In the genomic region with DNA sequence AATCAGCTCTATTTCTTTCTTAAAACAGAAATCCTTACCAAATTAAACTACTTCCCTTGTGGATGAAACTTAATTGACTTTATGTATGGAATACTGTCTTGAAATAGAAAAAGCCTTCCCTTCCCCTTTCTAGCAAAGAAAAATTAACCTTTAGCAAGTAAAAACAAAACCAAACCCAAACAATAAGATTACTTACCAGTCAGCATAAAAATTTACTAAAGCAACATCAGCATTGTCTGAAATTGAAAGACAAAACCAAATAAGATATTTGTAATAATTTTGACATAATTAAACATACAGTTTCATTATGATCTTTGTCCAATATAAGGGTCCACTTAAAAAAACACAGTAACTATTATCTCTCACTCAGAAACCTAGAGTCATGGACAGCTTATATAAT, we compare ENCODE assay signal across 20 cellular contexts. TPM values are rescaled to one million over a fixed set of nuclear protein-coding genes. Genes with fewer than 3 reads are reported as not detected.
DNase-seq lines count a peak whose midpoint lies in the region; ATAC-seq, FAIRE-seq and TF ChIP-seq lines count a peak whose summit lies in the region.
"Had no signal": no experiment of that assay in that cellular context is flagged by ENCODE, and none has a peak within 500 bp of the region (broad histone marks: within the 10 kb centered on the region; RNA-seq: fewer than 3 reads in every experiment).

No MANE protein-coding gene starts in this region.

- H2AFZ ChIP-seq in HepG2 (ENCODE audit: low read length) (no peak overlapping the region), OCI-LY1 (ENCODE audit: low read length) (no peak overlapping the region), K562 (ENCODE audit: low read depth, low read length) (no peak overlapping the region)
- H2AFZ ChIP-seq: GM23338 had no signal

- peaks cover 5% of the 10 kb centered on the region for H3K79me2 ChIP-seq in HepG2 (ENCODE audit: insufficient read depth, low read length)
- H3K79me2 ChIP-seq in OCI-LY1 (ENCODE audit: insufficient read depth, low read length) = peaks cover 17% of the 10 kb centered on the region; the same call in 1 of the 2 replicates
- peaks cover 14% of the 10 kb centered on the region for H3K79me2 ChIP-seq in K562 (ENCODE audit: control insufficient read depth, insufficient read depth, low read length)

- peaks cover 23 to 43% of the 10 kb centered on the region in 2 donors for H3K4me1 Mint-ChIP-seq in stimulated activated naive B cell treated with anti-CD40 and anti-IgM and Interleukin-4, amounts not matched to agents 10 μg/mL and 1 μg/mL and 100 μg/mL, for 72 hours
- H3K4me1 Mint-ChIP-seq in mesothelial cell of epicardium = no peaks in the 10 kb centered on the region
- H3K4me1 Mint-ChIP-seq: GM23338 had no signal

- no peak for ATAC-seq in HepG2
- ATAC-seq in right lobe of liver = no peak
- no peak for ATAC-seq in K562
- no peak for ATAC-seq in stimulated activated naive B cell treated with anti-CD40 and anti-IgM and Interleukin-4, amounts not matched to agents 10 μg/mL and 1 μg/mL and 100 μg/mL, for 72 hours (replicated peaks)
- ATAC-seq: GM23338, Panc1 had no signal

- no peak overlapping the region for H3K4me3 ChIP-seq in HepG2 (replicated peaks in 1 of 3; ENCODE audit: insufficient read depth in 1 of 3, low read depth in 2 of 3, low read length in 3 of 3)
- no peak overlapping the region for H3K4me3 ChIP-seq in right lobe of liver
- no peak overlapping the region for H3K4me3 ChIP-seq in OCI-LY1 (ENCODE audit: low read depth, low read length, poor library complexity, severe bottlenecking)
- no peak overlapping the region for H3K4me3 ChIP-seq in K562
- H3K4me3 ChIP-seq in kidney (ENCODE audit: low read length in 2 of 2) = no peak overlapping the region
- H3K4me3 ChIP-seq: GM23338, HAP-1 had no signal

- intact Hi-C loops in HepG2 (cut with micrococcal nuclease; ENCODE audit: unreplicated experiment) = no loop called here
- intact Hi-C loops in right lobe of liver (cut with DNase I) = no loop called here
- intact Hi-C loops in K562 (cut with micrococcal nuclease) = no loop called here
- intact Hi-C loops in kidney (cut with DNase I) = no loop called here

- no peak for TF ChIP-seq EP300 in HepG2 (IDR thresholded peaks at IDR 0.05; ENCODE audit: low read depth in 2 of 2, low read length in 2 of 2)
- TF ChIP-seq EP300 in HepG2 (CRISPR knock-in tag; IDR thresholded peaks at IDR 0.05; ENCODE audit: borderline replicate concordance) = no peak
- no peak for TF ChIP-seq EP300 in K562 (IDR thresholded peaks at IDR 0.05; ENCODE audit: low read length)

- H3K27ac Mint-ChIP-seq in stimulated activated naive B cell treated with anti-CD40 and anti-IgM and Interleukin-4, amounts not matched to agents 10 μg/mL and 1 μg/mL and 100 μg/mL, for 72 hours = peak overlapping the region; percentile 65
- no peak overlapping the region for H3K27ac Mint-ChIP-seq in mesothelial cell of epicardium
- H3K27ac Mint-ChIP-seq: GM23338 had no signal

- no peaks in the 10 kb centered on the region for H3K27me3 Mint-ChIP-seq in stimulated activated naive B cell treated with anti-CD40 and anti-IgM and Interleukin-4, amounts not matched to agents 10 μg/mL and 1 μg/mL and 100 μg/mL, for 72 hours
- no peaks in the 10 kb centered on the region for H3K27me3 Mint-ChIP-seq in mesothelial cell of epicardium (ENCODE audit: low read depth)

- TF ChIP-seq CTCF in HepG2 (CRISPR knock-in tag; IDR thresholded peaks at IDR 0.05) (no peak), right lobe of liver (IDR thresholded peaks at IDR 0.05) (no peak), OCI-LY1 (IDR thresholded peaks at IDR 0.05; ENCODE audit: low read length) (no peak), K562 (IDR thresholded peaks at IDR 0.05 in 2 of 3, conservative IDR thresholded peaks at IDR 0.05 in 1 of 3; ENCODE audit: insufficient read depth in 2 of 3, low read depth in 1 of 3, low read length in 3 of 3) (no peak), kidney (IDR thresholded peaks at IDR 0.05; ENCODE audit: borderline replicate concordance, extremely low read depth, insufficient read depth) (no peak), mesothelial cell of epicardium (IDR thresholded peaks at IDR 0.05; ENCODE audit: unreplicated experiment) (no peak)

- POLR2A ChIA-PET in HepG2 (lab: Yijun Ruan, JAX) = no interaction called here
- POLR2A ChIA-PET in K562 (lab: Yijun Ruan, JAX) = interaction anchor here (0.8 to 1.0 kb wide), 2 partner anchors 8 to 32 kb away, joined by 3 to 4 read pairs; no protein-coding TSS in a partner anchor

- H3F3A ChIP-seq in OCI-LY1 (ENCODE audit: insufficient read depth, low read length) = peaks cover 10% of the 10 kb centered on the region; the same call in 1 of the 2 replicates

- in situ Hi-C loops in HepG2 (cut with HindIII; ENCODE audit: extremely low pct_ligation_motif_present, low pct_unique_long_range_greater_than_20kb) (no loop called here), K562 (cut with MboI) (no loop called here)

- H3K9ac ChIP-seq in HepG2 (ENCODE audit: insufficient read depth, low read depth, low read length) (no peak overlapping the region), OCI-LY1 (ENCODE audit: low read length) (no peak overlapping the region), K562 (ENCODE audit: insufficient read depth in 1 of 2, low read depth in 2 of 2, low read length in 2 of 2) (no peak overlapping the region), kidney (ENCODE audit: low read length in 2 of 2) (no peak overlapping the region)

- BruUV-seq in HepG2 (replicated peaks; lab: Mats Ljungman, UMichigan) = no TSS peak
- no TSS peak for BruUV-seq in K562 (replicated peaks; lab: Mats Ljungman, UMichigan)

- no peaks in the 10 kb centered on the region for H3K4me1 ChIP-seq in HepG2 (ENCODE audit: insufficient read depth, low read length)
- H3K4me1 ChIP-seq in right lobe of liver = no peaks in the 10 kb centered on the region
- peaks cover 45% of the 10 kb centered on the region for H3K4me1 ChIP-seq in OCI-LY1 (ENCODE audit: insufficient read depth, low read length, severe bottlenecking)
- no peaks in the 10 kb centered on the region; a peak in 1 of 5 replicates for H3K4me1 ChIP-seq in K562 (replicated peaks in 1 of 2; ENCODE audit: control insufficient read depth in 2 of 2, insufficient read depth in 2 of 2, low read length in 2 of 2)
- no peaks in the 10 kb centered on the region for H3K4me1 ChIP-seq in kidney (ENCODE audit: control insufficient read depth in 1 of 2, insufficient read depth in 1 of 2, low read depth in 1 of 2, low read length in 2 of 2)
- H3K4me1 ChIP-seq: HAP-1 had no signal

- TF ChIP-seq RAD21 in HepG2 (CRISPR knock-in tag; IDR thresholded peaks at IDR 0.05) (no peak), K562 (CRISPR knock-in tag; conservative IDR thresholded peaks at IDR 0.05 in 1 of 2, IDR thresholded peaks at IDR 0.05 in 1 of 2) (no peak)

- H3K36me3 ChIP-seq in HepG2 (replicated peaks in 1 of 2; ENCODE audit: control insufficient read depth in 1 of 2, insufficient read depth in 2 of 2, low read length in 2 of 2) (peaks cover 0 to 5% of the 10 kb centered on the region in 2 experiments; a peak in 1 of 5 replicates), right lobe of liver (peaks cover 0 to 6% (median 2%) of the 10 kb centered on the region in 4 donors), OCI-LY1 (ENCODE audit: insufficient read depth, low read length) (peaks cover 42% of the 10 kb centered on the region), K562 (ENCODE audit: control insufficient read depth, insufficient read depth, low read length) (peaks cover 40% of the 10 kb centered on the region; the same call in 2 of the 3 replicates), kidney (ENCODE audit: control insufficient read depth in 1 of 2, insufficient read depth in 2 of 2, low read length in 2 of 2) (peaks cover 0 to 4% of the 10 kb centered on the region in 2 donors)
- H3K36me3 ChIP-seq: BE2C, HAP-1 had no signal

- H3K4me3 Mint-ChIP-seq in stimulated activated naive B cell treated with anti-CD40 and anti-IgM and Interleukin-4, amounts not matched to agents 10 μg/mL and 1 μg/mL and 100 μg/mL, for 72 hours = no peak overlapping the region
- no peak overlapping the region for H3K4me3 Mint-ChIP-seq in mesothelial cell of epicardium
- H3K4me3 Mint-ChIP-seq: GM23338 had no signal

- H3K36me3 Mint-ChIP-seq in stimulated activated naive B cell treated with anti-CD40 and anti-IgM and Interleukin-4, amounts not matched to agents 10 μg/mL and 1 μg/mL and 100 μg/mL, for 72 hours = peaks cover 14 to 43% of the 10 kb centered on the region in 2 donors
- peaks cover 16% of the 10 kb centered on the region for H3K36me3 Mint-ChIP-seq in mesothelial cell of epicardium

- CTCF ChIA-PET in HepG2 (lab: Yijun Ruan, JAX; ENCODE audit: low intra/inter-chr PET ratio, low total read pairs) (no interaction called here), K562 (lab: Yijun Ruan, JAX; ENCODE audit: low intra/inter-chr PET ratio) (no interaction called here)

- H3K9me1 ChIP-seq in K562 (ENCODE audit: control insufficient read depth, insufficient read depth, low read length) = no peaks in the 10 kb centered on the region

- H3K9me3 ChIP-seq in HepG2 (ENCODE audit: low read length) = no peaks in the 10 kb centered on the region
- no peaks in the 10 kb centered on the region for H3K9me3 ChIP-seq in right lobe of liver
- H3K9me3 ChIP-seq in OCI-LY1 (ENCODE audit: low read length) = no peaks in the 10 kb centered on the region
- H3K9me3 ChIP-seq in K562 (replicated peaks; ENCODE audit: control insufficient read depth, insufficient read depth, low read depth, low read length) = no peaks in the 10 kb centered on the region
- H3K9me3 ChIP-seq in kidney (ENCODE audit: control insufficient read depth in 1 of 2, low read length in 2 of 2) = no peaks in the 10 kb centered on the region
- H3K9me3 ChIP-seq: BE2C, HAP-1 had no signal

- no peak overlapping the region for H3K27ac ChIP-seq in HepG2 (ENCODE audit: extremely low read length, insufficient read depth, low read length)
- H3K27ac ChIP-seq in right lobe of liver = no peak overlapping the region
- peak overlapping the region; percentile 83 for H3K27ac ChIP-seq in OCI-LY1 (ENCODE audit: low read depth, low read length, poor library complexity, severe bottlenecking)
- no peak overlapping the region for H3K27ac ChIP-seq in K562 (ENCODE audit: extremely low read depth, low read depth, low read length)
- H3K27ac ChIP-seq in kidney (ENCODE audit: low read depth in 2 of 2, low read length in 2 of 2) = no peak overlapping the region

- no peak for DNase-seq in HepG2 (ENCODE audit: low spot score)
- no peak for DNase-seq in right lobe of liver
- no peak for DNase-seq in K562 (ENCODE audit: extremely low read depth in 1 of 4, low spot score in 3 of 4)
- DNase-seq in stimulated activated naive B cell treated with anti-CD40 and anti-IgM and Interleukin-4, amounts not matched to agents 10 μg/mL and 1 μg/mL and 100 μg/mL, for 72 hours = no peak
- DNase-seq in kidney = no peak
- DNase-seq in stimulated activated CD4-positive, alpha-beta T cell treated with anti-CD3 and anti-CD28 coated beads, Interleukin-1b, Interleukin-23, amount 100 ng/mL, for 48 hours = no peak
- no peak for DNase-seq in mesothelial cell of epicardium (ENCODE audit: low spot score in 2 of 2, unreplicated experiment in 2 of 2)
- DNase-seq: BE2C, COR-L47, DMS79, NCI-H1417, NCI-H1694 treated with DMSO at 0.1 percent for 48 hours, NCI-H446, NCI-H526 had no signal

- H3K27me3 ChIP-seq in HepG2 (ENCODE audit: control insufficient read depth in 1 of 2, insufficient read depth in 2 of 2, low read length in 2 of 2) (no peaks in the 10 kb centered on the region), right lobe of liver (no peaks in the 10 kb centered on the region), OCI-LY1 (ENCODE audit: insufficient read depth, low read length) (no peaks in the 10 kb centered on the region), K562 (ENCODE audit: control insufficient read depth in 2 of 2, insufficient read depth in 2 of 2, low read length in 2 of 2) (no peaks in the 10 kb centered on the region)
- H3K27me3 ChIP-seq: BE2C had no signal

- TF ChIP-seq POLR2A in HepG2 (IDR thresholded peaks at IDR 0.05; ENCODE audit: insufficient read depth in 1 of 2, low read depth in 2 of 2, low read length in 2 of 2) = no peak
- TF ChIP-seq POLR2A in right lobe of liver (IDR thresholded peaks at IDR 0.05) = no peak
- TF ChIP-seq POLR2A in K562 (conservative IDR thresholded peaks at IDR 0.05) = no peak

- no peaks in the 10 kb centered on the region for H3K9me3 Mint-ChIP-seq in stimulated activated naive B cell treated with anti-CD40 and anti-IgM and Interleukin-4, amounts not matched to agents 10 μg/mL and 1 μg/mL and 100 μg/mL, for 72 hours
- H3K9me3 Mint-ChIP-seq in mesothelial cell of epicardium = no peaks in the 10 kb centered on the region
- H3K9me3 Mint-ChIP-seq: GM23338 had no signal

- FAIRE-seq in HepG2 (lab: Jason Lieb, UNC) (no peak), K562 (lab: Jason Lieb, UNC) (no peak), kidney (lab: Jason Lieb, UNC) (no peak)
- FAIRE-seq: A204.1, GM12891 had no signal

- H4K20me1 ChIP-seq in HepG2 (ENCODE audit: insufficient read depth, low read length) (no peaks in the 10 kb centered on the region), OCI-LY1 (ENCODE audit: insufficient read depth, low read length) (no peaks in the 10 kb centered on the region), K562 (replicated peaks; ENCODE audit: control insufficient read depth, insufficient read depth, low read length) (no peaks in the 10 kb centered on the region)

- no peaks in the 10 kb centered on the region for H3K9me2 ChIP-seq in OCI-LY1 (ENCODE audit: low read depth, low read length)

- no peak overlapping the region for H3K4me2 ChIP-seq in HepG2 (ENCODE audit: low read depth, low read length)
- H3K4me2 ChIP-seq in OCI-LY1 (ENCODE audit: low read length) = no peak overlapping the region
- H3K4me2 ChIP-seq in K562 (ENCODE audit: insufficient read depth, low read length) = no peak overlapping the region
- H3K4me2 ChIP-seq: GM23338 had no signal

RNA-seq across cellular contexts. Expression of a gene that starts 41.2 kb away (rescaled TPM):
- total RNA-seq in HepG2 (2016; rRNA removed; fragmentation: Illumina TruSeq; extraction: Trizol) = 7.4 and 13.8 TPM in 2 replicates
- 2.5 and 2.8 TPM in 2 replicates for total RNA-seq in HepG2 (2016; cell fraction: cytosol; rRNA removed; fragmentation: Illumina TruSeq; extraction: Trizol; ENCODE audit: low read depth)
- total RNA-seq in HepG2 (2016; cell fraction: insoluble cytoplasmic fraction; rRNA removed; fragmentation: Illumina TruSeq; extraction: Trizol) = 6.9 and 14.1 TPM in 2 replicates
- 3.3 and 4.0 TPM in 2 replicates for total RNA-seq in HepG2 (2016; cell fraction: membrane; rRNA removed; fragmentation: Illumina TruSeq; extraction: Trizol)
- total RNA-seq in HepG2 (2016; cell fraction: nucleus; rRNA removed; fragmentation: Illumina TruSeq; extraction: Trizol) = 19.6 and 20.9 TPM in 2 replicates
- 8.7 and 8.9 TPM in 2 replicates for polyA plus RNA-seq in HepG2 (2011; rRNA removed)
- polyA plus RNA-seq in HepG2 (2011; cell fraction: cytosol; rRNA removed) = 4.0 and 6.6 TPM in 2 replicates
- polyA plus RNA-seq in HepG2 (2011; cell fraction: nucleus; rRNA removed) = 4.1 and 4.8 TPM in 2 replicates
- polyA plus RNA-seq in HepG2 (2012) = 16.8 and 17.1 TPM in 2 replicates
- polyA plus RNA-seq in HepG2 (2016; cell fraction: cytosol; fragmentation: Illumina TruSeq; extraction: Trizol; ENCODE audit: low read depth) = 3.8 TPM in 2 replicates
- polyA plus RNA-seq in HepG2 (2016; cell fraction: insoluble cytoplasmic fraction; fragmentation: Illumina TruSeq; extraction: Trizol; ENCODE audit: low read depth) = 11.5 and 11.8 TPM in 2 replicates
- polyA plus RNA-seq in HepG2 (2016; cell fraction: membrane; fragmentation: Illumina TruSeq; extraction: Trizol; ENCODE audit: low read depth) = 4.2 and 4.3 TPM in 2 replicates
- polyA plus RNA-seq in HepG2 (2016; cell fraction: nucleus; fragmentation: Illumina TruSeq; extraction: Trizol; ENCODE audit: insufficient read depth, low read depth) = 30.3 and 33.8 TPM in 2 replicates
- 2.5 and 5.5 TPM in 2 replicates for polyA minus RNA-seq in HepG2 (2011; rRNA and poly(A)+ RNA removed; ENCODE audit: low replicate concordance)
- polyA minus RNA-seq in HepG2 (2011; cell fraction: cytosol; rRNA and poly(A)+ RNA removed) = 5.5 and 6.6 TPM in 2 replicates
- 17.9 and 18.2 TPM in 2 replicates for polyA minus RNA-seq in HepG2 (2011; cell fraction: nucleus; rRNA and poly(A)+ RNA removed)
- total RNA-seq in right lobe of liver = 10 to 100 TPM; 16.8 to 21.4 (median 18.5) TPM
- total RNA-seq in K562 (2011; cell fraction: chromatin; rRNA removed; ENCODE audit: low replicate concordance) = 13.0 and 31.7 TPM in 2 replicates
- 15.8 and 16.5 TPM in 2 replicates for total RNA-seq in K562 (2011; cell fraction: nucleolus; rRNA removed)
- total RNA-seq in K562 (2011; cell fraction: nucleoplasm; rRNA removed) = 28.2 and 28.9 TPM in 2 replicates
- total RNA-seq in K562 (2014; rRNA removed) = 9.2 and 11.4 TPM in 2 replicates
- total RNA-seq in K562 (2014; rRNA removed; fragmentation: Illumina TruSeq; extraction: Trizol) = 18.4 and 19.0 TPM in 2 replicates
- 21.8 and 22.6 TPM in 2 replicates for total RNA-seq in K562 (2015; rRNA removed; fragmentation: Illumina TruSeq; extraction: Trizol)
- 14.8 and 16.0 TPM in 2 replicates for total RNA-seq in K562 (2021)
- 13.6 and 15.9 TPM in 2 replicates for polyA plus RNA-seq in K562 (2011; rRNA removed)
- polyA plus RNA-seq in K562 (2011; cell fraction: cytosol; rRNA removed) = 4.4 and 8.7 TPM in 2 replicates
- polyA plus RNA-seq in K562 (2011; cell fraction: nucleus; rRNA removed) = 6.9 and 12.3 TPM in 2 replicates
- polyA plus RNA-seq in K562 (2012) = 17.1 and 24.6 TPM in 2 replicates
- polyA plus RNA-seq in K562 (2014; fragmentation: Illumina TruSeq; extraction: Trizol) = 19.7 and 23.4 TPM in 2 replicates
- polyA plus RNA-seq in K562 (2014; fragmentation: Nextera tagmentation; extraction: Ambion mirVana) = 10 to 100 TPM; 10.8 to 11.2 TPM
- 13.0 and 13.1 TPM in 2 replicates for polyA plus RNA-seq in K562 (2014; rRNA removed)
- polyA minus RNA-seq in K562 (2011; rRNA and poly(A)+ RNA removed) = 10.9 and 16.5 TPM in 2 replicates
- 9.2 and 9.9 TPM in 2 replicates for polyA minus RNA-seq in K562 (2011; cell fraction: cytosol; rRNA and poly(A)+ RNA removed)
- 10.1 and 20.0 TPM in 2 replicates for polyA minus RNA-seq in K562 (2011; cell fraction: nucleus; rRNA and poly(A)+ RNA removed)
- 22.3 TPM for total RNA-seq in kidney
- 24.1 TPM for polyA plus RNA-seq in kidney (ENCODE audit: insufficient read depth, low read depth, low replicate concordance)
- 17.5 to 18.3 TPM (median 18.2 TPM) in 3 replicates for total RNA-seq in mesothelial cell of epicardium

RNA-seq across cellular contexts. Expression of a gene that starts 41.4 kb away (rescaled TPM):
- total RNA-seq in HepG2 (2016; rRNA removed; fragmentation: Illumina TruSeq; extraction: Trizol) (16.3 and 17.1 TPM in 2 replicates), right lobe of liver (10 to 100 TPM; 10.6 to 23.2 (median 16.8) TPM), K562 (2014; rRNA removed) (9.2 and 10.9 TPM in 2 replicates), K562 (2014; rRNA removed; fragmentation: Illumina TruSeq; extraction: Trizol) (12.5 and 12.7 TPM in 2 replicates), K562 (2015; rRNA removed; fragmentation: Illumina TruSeq; extraction: Trizol) (11.2 and 12.9 TPM in 2 replicates), K562 (2021) (9.0 and 10.1 TPM in 2 replicates), kidney (19.7 TPM), mesothelial cell of epicardium (24.7 to 27.6 TPM (median 26.0 TPM) in 3 replicates)
- 8.0 and 8.3 TPM in 2 replicates for total RNA-seq in HepG2 (2016; cell fraction: cytosol; rRNA removed; fragmentation: Illumina TruSeq; extraction: Trizol; ENCODE audit: low read depth)
- 15.9 and 16.0 TPM in 2 replicates for total RNA-seq in HepG2 (2016; cell fraction: insoluble cytoplasmic fraction; rRNA removed; fragmentation: Illumina TruSeq; extraction: Trizol)
- 17.6 and 18.4 TPM in 2 replicates for total RNA-seq in HepG2 (2016; cell fraction: membrane; rRNA removed; fragmentation: Illumina TruSeq; extraction: Trizol)
- 26.4 and 30.8 TPM in 2 replicates for total RNA-seq in HepG2 (2016; cell fraction: nucleus; rRNA removed; fragmentation: Illumina TruSeq; extraction: Trizol)
- polyA plus RNA-seq in HepG2 (2011; rRNA removed) (11.3 and 12.2 TPM in 2 replicates), K562 (2011; rRNA removed) (17.9 and 18.5 TPM in 2 replicates), K562 (2014; fragmentation: Illumina TruSeq; extraction: Trizol) (8.2 and 10.0 TPM in 2 replicates), K562 (2014; fragmentation: Nextera tagmentation; extraction: Ambion mirVana) (under 1 TPM; 0.77 to 0.91 TPM), K562 (2014; rRNA removed) (9.6 and 10.2 TPM in 2 replicates), kidney (ENCODE audit: insufficient read depth, low read depth, low replicate concordance) (7.1 TPM)
- 5.5 and 7.6 TPM in 2 replicates for polyA plus RNA-seq in HepG2 (2011; cell fraction: cytosol; rRNA removed)
- polyA plus RNA-seq in HepG2 (2011; cell fraction: nucleus; rRNA removed) = 20.0 and 23.4 TPM in 2 replicates
- polyA plus RNA-seq in HepG2 (2012) = 8.0 and 8.2 TPM in 2 replicates
- 3.2 and 4.0 TPM in 2 replicates for polyA plus RNA-seq in HepG2 (2016; cell fraction: cytosol; fragmentation: Illumina TruSeq; extraction: Trizol; ENCODE audit: low read depth)
- 11.4 and 12.3 TPM in 2 replicates for polyA plus RNA-seq in HepG2 (2016; cell fraction: insoluble cytoplasmic fraction; fragmentation: Illumina TruSeq; extraction: Trizol; ENCODE audit: low read depth)
- polyA plus RNA-seq in HepG2 (2016; cell fraction: membrane; fragmentation: Illumina TruSeq; extraction: Trizol; ENCODE audit: low read depth) = 8.0 and 8.4 TPM in 2 replicates
- polyA plus RNA-seq in HepG2 (2016; cell fraction: nucleus; fragmentation: Illumina TruSeq; extraction: Trizol; ENCODE audit: insufficient read depth, low read depth) = 18.8 and 20.1 TPM in 2 replicates
- polyA minus RNA-seq in HepG2 (2011; rRNA and poly(A)+ RNA removed; ENCODE audit: low replicate concordance) = 15.1 and 25.7 TPM in 2 replicates
- 10.3 and 12.5 TPM in 2 replicates for polyA minus RNA-seq in HepG2 (2011; cell fraction: cytosol; rRNA and poly(A)+ RNA removed)
- 66.4 and 75.7 TPM in 2 replicates for polyA minus RNA-seq in HepG2 (2011; cell fraction: nucleus; rRNA and poly(A)+ RNA removed)
- total RNA-seq in K562 (2011; cell fraction: chromatin; rRNA removed; ENCODE audit: low replicate concordance) = 61.9 and 123 TPM in 2 replicates
- 31.5 and 34.7 TPM in 2 replicates for total RNA-seq in K562 (2011; cell fraction: nucleolus; rRNA removed)
- 62.6 and 89.5 TPM in 2 replicates for total RNA-seq in K562 (2011; cell fraction: nucleoplasm; rRNA removed)
- polyA plus RNA-seq in K562 (2011; cell fraction: cytosol; rRNA removed) = 5.7 and 8.4 TPM in 2 replicates
- polyA plus RNA-seq in K562 (2011; cell fraction: nucleus; rRNA removed) = 42.8 and 47.5 TPM in 2 replicates
- polyA plus RNA-seq in K562 (2012) = 7.0 and 8.8 TPM in 2 replicates
- polyA minus RNA-seq in K562 (2011; rRNA and poly(A)+ RNA removed) = 46.9 and 55.3 TPM in 2 replicates
- 8.7 and 13.2 TPM in 2 replicates for polyA minus RNA-seq in K562 (2011; cell fraction: cytosol; rRNA and poly(A)+ RNA removed)
- 32.9 and 60.0 TPM in 2 replicates for polyA minus RNA-seq in K562 (2011; cell fraction: nucleus; rRNA and poly(A)+ RNA removed)
